Comparison of ENCODE assay signal across 26 cellular contexts in the genomic region with DNA sequence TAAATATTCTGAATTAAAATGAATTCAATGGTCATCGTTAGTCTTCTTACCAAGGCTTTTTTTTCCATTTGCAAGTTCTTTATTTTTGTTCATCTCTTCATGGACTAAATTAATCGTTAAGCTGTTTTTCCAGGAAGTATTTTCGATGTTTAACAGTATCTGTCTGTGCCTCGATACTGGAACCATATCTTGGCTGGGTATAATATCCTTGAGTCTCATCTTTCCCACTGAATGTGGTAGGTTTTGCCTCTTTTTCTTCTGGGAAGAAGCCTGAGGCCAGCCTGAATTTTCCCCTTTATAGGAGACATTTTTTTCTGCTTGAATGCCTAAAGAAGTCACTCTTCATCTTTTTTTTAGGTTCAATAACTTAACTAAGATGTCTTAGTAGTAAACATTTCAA. TPM values are rescaled to one million over a fixed set of nuclear protein-coding genes. Genes with fewer than 3 reads are reported as not detected.
"Had no signal": no experiment of that assay in that cellular context is flagged by ENCODE, and none has a peak within 500 bp of the region (broad histone marks: within the 10 kb centered on the region; RNA-seq: fewer than 3 reads in every experiment).

No MANE protein-coding gene starts in this region.

- H3K9me3 Mint-ChIP-seq: activated naive CD8-positive, alpha-beta T cell treated with anti-CD3 and anti-CD28 coated beads, Interleukin-2, amount 50 U/mL, for 24 hours; T-cell had no signal

- H3K27ac ChIP-seq: VCaP had no signal

- H3K4me3 Mint-ChIP-seq: activated CD8-positive, alpha-beta T cell treated with anti-CD3 and anti-CD28 coated beads, Interleukin-2, amount 10 ng/mL, durations not matched to agents 7 days and 5 days; activated naive CD8-positive, alpha-beta T cell treated with anti-CD3 and anti-CD28 coated beads, Interleukin-2, amount 50 U/mL, for 24 hours; T-cell had no signal

- DNase-seq: activated CD4-positive, CD25-positive, alpha-beta regulatory T cell; activated CD8-positive, alpha-beta memory T cell treated with anti-CD3 and anti-CD28 coated beads, Interleukin-2, amount 50 U/mL, for 48 hours; activated CD8-positive, alpha-beta T cell treated with anti-CD3 and anti-CD28 coated beads, Interleukin-2, amount 10 ng/mL, durations not matched to agents 7 days and 5 days; activated naive CD4-positive, alpha-beta T cell treated with anti-CD3 and anti-CD28 coated beads, Interleukin-2, amount 50 U/mL, for 16 hours; activated naive CD8-positive, alpha-beta T cell treated with anti-CD3 and anti-CD28 coated beads, Interleukin-2, amount 50 U/mL, for 24 hours; activated T-cell treated with anti-CD3 and anti-CD28 coated beads, Interleukin-2, amount 50 U/mL, for 1 hour; amniotic stem cell; KBM-7; NCI-H1092; NCI-H1417 treated with DMSO at 0.1 percent for 48 hours; NCI-H1694; NCI-H2029; NCI-H2107; NCI-H2171 treated with DMSO at 0.1 percent for 48 hours; NCI-H226; NCI-H510A; NCI-H526 treated with DMSO at 0.1 percent for 48 hours; NCI-H82; PC-3; SHP77 treated with DMSO at 0.1 percent for 48 hours; T-cell had no signal

- H3K36me3 Mint-ChIP-seq: brain, T-cell had no signal

- H3K27ac Mint-ChIP-seq: activated CD8-positive, alpha-beta T cell treated with anti-CD3 and anti-CD28 coated beads, Interleukin-2, amount 10 ng/mL, durations not matched to agents 7 days and 5 days; activated naive CD8-positive, alpha-beta T cell treated with anti-CD3 and anti-CD28 coated beads, Interleukin-2, amount 50 U/mL, for 24 hours; brain; T-cell had no signal

- ATAC-seq: activated CD8-positive, alpha-beta T cell treated with anti-CD3 and anti-CD28 coated beads, Interleukin-2, amount 10 ng/mL, durations not matched to agents 7 days and 5 days; activated naive CD8-positive, alpha-beta T cell treated with anti-CD3 and anti-CD28 coated beads, Interleukin-2, amount 50 U/mL, for 24 hours; PC-3; T-cell had no signal

RNA-seq across cellular contexts. Expression of a gene that starts 32.1 kb away (rescaled TPM):
- total RNA-seq: activated CD8-positive, alpha-beta T cell treated with anti-CD3 and anti-CD28 coated beads, Interleukin-2, amount 10 ng/mL, durations not matched to agents 7 days and 5 days; LHCN-M2; SK-MEL-5; T-cell had no signal

RNA-seq across cellular contexts. Expression of a gene that starts 33.8 kb away (rescaled TPM):
- total RNA-seq: LHCN-M2, M059J, PC-3, SK-MEL-5 had no signal
